Comparison of ENCODE assay signal across 1 cellular context in genomic region chr14:74771409-74771808, GRCh38.
TF ChIP-seq lines count a peak whose summit lies in the region.

No MANE protein-coding gene starts in this region.

TF ChIP-seq in HepG2, 621 proteins besides CTCF, POLR2A, EP300 and RAD21:
- no peak for TF ChIP-seq ATF1 (CRISPR knock-in tag; IDR thresholded peaks at IDR 0.05)
- TF ChIP-seq ASH2L (IDR thresholded peaks at IDR 0.05; ENCODE audit: insufficient read length, low read depth, low read length), result no peak
- no peak for TF ChIP-seq BRF2 (CRISPR knock-in tag; IDR thresholded peaks at IDR 0.05)
- TF ChIP-seq PHF21A (CRISPR knock-in tag; IDR thresholded peaks at IDR 0.05), result no peak
- no peak for TF ChIP-seq ZNF781 (CRISPR knock-in tag; IDR thresholded peaks at IDR 0.05; ENCODE audit: borderline replicate concordance, not compliant biosample characterization)
- peak; percentile 37; the same call in 1 of the 2 replicates for TF ChIP-seq ZBTB40 (IDR thresholded peaks at IDR 0.05)
- no peak for TF ChIP-seq ZBTB40 (CRISPR knock-in tag; IDR thresholded peaks at IDR 0.05)
